ENCODE assay signal across 27 cellular contexts in the genomic region with DNA sequence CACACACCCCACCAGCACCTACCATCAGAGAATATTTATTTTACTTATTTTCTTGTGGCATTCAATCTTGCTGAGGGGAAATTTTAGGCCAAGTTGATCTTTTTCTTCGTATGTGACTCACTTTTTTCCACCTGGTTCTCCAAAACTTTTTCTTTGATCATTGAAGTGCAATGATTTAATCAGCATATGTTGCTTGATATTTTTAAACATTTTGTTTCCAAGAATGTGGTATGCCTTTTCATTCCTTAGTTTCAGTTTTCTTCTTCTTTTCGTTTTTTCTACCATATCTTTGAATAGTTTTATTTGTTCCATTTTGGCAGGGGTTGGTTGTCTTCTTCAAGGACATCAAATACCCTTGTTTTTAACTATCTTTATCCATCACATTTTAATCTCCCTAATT. TPM values are rescaled to one million over a fixed set of nuclear protein-coding genes. Genes with fewer than 3 reads are reported as not detected.
DNase-seq lines count a peak whose midpoint lies in the region; ATAC-seq and TF ChIP-seq lines count a peak whose summit lies in the region.
"Had no signal": no experiment of that assay in that cellular context is flagged by ENCODE, and none has a peak within 500 bp of the region (broad histone marks: within the 10 kb centered on the region; RNA-seq: fewer than 3 reads in every experiment).

No MANE protein-coding gene starts in this region.

- H3K36me3 ChIP-seq in SK-N-SH (replicated peaks in 1 of 2; ENCODE audit: control insufficient read depth in 1 of 2, insufficient read depth in 2 of 2, low read length in 1 of 2), result no peaks in the 10 kb centered on the region
- H3K36me3 ChIP-seq: BE2C; BLaER1; BLaER1 treated with 17β-estradiol and CSF1 and Interleukin-3, amounts not matched to agents 10 nM and 100 nM had no signal

- no peak for TF ChIP-seq EP300 in SK-N-SH (IDR thresholded peaks at IDR 0.05; ENCODE audit: borderline replicate concordance in 1 of 2, low read depth in 1 of 2, low read length in 1 of 2)

- no peaks in the 10 kb centered on the region for H3K4me1 ChIP-seq in SK-N-SH (ENCODE audit: control insufficient read depth in 1 of 2, insufficient read depth in 2 of 2, low read depth in 1 of 2, low read length in 1 of 2)
- H3K4me1 ChIP-seq: A549; BE2C; BLaER1; BLaER1 treated with 17β-estradiol and CSF1 and Interleukin-3, amounts not matched to agents 10 nM and 100 nM; Caco-2 had no signal

- no peak for DNase-seq in SK-N-SH
- DNase-seq: 8988T; ACHN; AML-193; BE2C; C1 segment of cervical spinal cord; Caco-2; Calu3; CD4-positive, alpha-beta memory T cell; CD4-positive, alpha-beta T cell; CD4-positive, CD25-positive, alpha-beta regulatory T cell; CD8-positive, alpha-beta memory T cell; CD8-positive, alpha-beta T cell; COR-L47; DMS 273 treated with DMSO at 0.1 percent for 48 hours; DMS153; DMS53; DMS79; DMS79 treated with DMSO at 0.1 percent for 48 hours; DND-41; EL had no signal

- POLR2A ChIA-PET in SK-N-SH (lab: Yijun Ruan, JAX), result no interaction called here

- no peak overlapping the region for H3K27ac ChIP-seq in SK-N-SH (ENCODE audit: low read depth in 2 of 2, low read length in 1 of 2)
- H3K27ac ChIP-seq: 22Rv1; A549; BLaER1; BLaER1 treated with 17β-estradiol and CSF1 and Interleukin-3, amounts not matched to agents 10 nM and 100 nM; C4-2B had no signal

- no peak overlapping the region for H3K9ac ChIP-seq in SK-N-SH
- H3K9ac ChIP-seq: BLaER1; BLaER1 treated with 17β-estradiol and CSF1 and Interleukin-3, amounts not matched to agents 10 nM and 100 nM had no signal

- no peaks in the 10 kb centered on the region for H3K79me2 ChIP-seq in SK-N-SH (ENCODE audit: insufficient read depth)

- H3K4me2 ChIP-seq in SK-N-SH, result no peak overlapping the region
- H3K4me2 ChIP-seq: A549; BLaER1; BLaER1 treated with 17β-estradiol and CSF1 and Interleukin-3, amounts not matched to agents 10 nM and 100 nM had no signal

- no peaks in the 10 kb centered on the region for H3F3A ChIP-seq in SK-N-SH (replicated peaks; ENCODE audit: insufficient read depth)

- ATAC-seq in SK-N-SH treated with all-trans-retinoic acid at 6 μM for 48 hours, result no peak
- ATAC-seq: A549; CD8-positive, alpha-beta T cell had no signal

- H3K9me3 ChIP-seq in SK-N-SH, result no peaks in the 10 kb centered on the region
- H3K9me3 ChIP-seq: BE2C, Caco-2 had no signal

- no peaks in the 10 kb centered on the region for H3K9me2 ChIP-seq in SK-N-SH

- TF ChIP-seq RAD21 in SK-N-SH (IDR thresholded peaks at IDR 0.05; ENCODE audit: low read length), result no peak

- no peak for TF ChIP-seq CTCF in SK-N-SH (IDR thresholded peaks at IDR 0.05)

- H3K4me3 ChIP-seq in SK-N-SH (ENCODE audit: low read depth in 2 of 2, low read length in 1 of 2), result no peak overlapping the region
- H3K4me3 ChIP-seq: A549; BLaER1; BLaER1 treated with 17β-estradiol and CSF1 and Interleukin-3, amounts not matched to agents 10 nM and 100 nM had no signal

- H4K20me1 ChIP-seq in SK-N-SH (ENCODE audit: insufficient read depth), result no peaks in the 10 kb centered on the region
- H4K20me1 ChIP-seq: BLaER1; BLaER1 treated with 17β-estradiol and CSF1 and Interleukin-3, amounts not matched to agents 10 nM and 100 nM had no signal

- H2AFZ ChIP-seq in SK-N-SH (ENCODE audit: low read depth), result no peak overlapping the region

- CTCF ChIA-PET in SK-N-SH (lab: Yijun Ruan, JAX), result no interaction called here

- no peaks in the 10 kb centered on the region for H3K27me3 ChIP-seq in SK-N-SH (ENCODE audit: insufficient read depth)
- H3K27me3 ChIP-seq: BE2C; BLaER1; BLaER1 treated with 17β-estradiol and CSF1 and Interleukin-3, amounts not matched to agents 10 nM and 100 nM had no signal

- whole genome bisulfite sequencing in SK-N-SH (ENCODE audit: low lambda C conversion rate), result 14% methylated on average over 2 of the region's 2 CpGs

TF ChIP-seq in SK-N-SH treated with all-trans-retinoic acid at 6 μM for 48 hours, 23 proteins besides CTCF, POLR2A, EP300 and RAD21:
- peak; percentile 91 for TF ChIP-seq ZNF8 (CRISPR knock-in tag; IDR thresholded peaks at IDR 0.05)
- TF ChIP-seq ZFP30 (CRISPR knock-in tag; IDR thresholded peaks at IDR 0.05), result no peak

TF ChIP-seq in SK-N-SH, 30 proteins besides CTCF, POLR2A, EP300 and RAD21:
- TF ChIP-seq, protein P1, sequence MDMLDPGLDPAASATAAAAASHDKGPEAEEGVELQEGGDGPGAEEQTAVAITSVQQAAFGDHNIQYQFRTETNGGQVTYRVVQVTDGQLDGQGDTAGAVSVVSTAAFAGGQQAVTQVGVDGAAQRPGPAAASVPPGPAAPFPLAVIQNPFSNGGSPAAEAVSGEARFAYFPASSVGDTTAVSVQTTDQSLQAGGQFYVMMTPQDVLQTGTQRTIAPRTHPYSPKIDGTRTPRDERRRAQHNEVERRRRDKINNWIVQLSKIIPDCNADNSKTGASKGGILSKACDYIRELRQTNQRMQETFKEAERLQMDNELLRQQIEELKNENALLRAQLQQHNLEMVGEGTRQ (IDR thresholded peaks at IDR 0.05; ENCODE audit: borderline replicate concordance, low read depth, low read length), result no peak
- TF ChIP-seq SMC3 (IDR thresholded peaks at IDR 0.05; ENCODE audit: low read depth, low read length) (no peak), EZH2phosphoT487 (IDR thresholded peaks at IDR 0.05; ENCODE audit: borderline replicate concordance, low read depth) (no peak), GATA2 (CRISPR knock-in tag; IDR thresholded peaks at IDR 0.05) (no peak), FOSL2 (IDR thresholded peaks at IDR 0.05; ENCODE audit: borderline replicate concordance, low read depth) (no peak), GABPA (IDR thresholded peaks at IDR 0.05; ENCODE audit: low read depth) (no peak), TAF1 (IDR thresholded peaks at IDR 0.05; ENCODE audit: borderline replicate concordance, low read depth, low read length) (no peak), MXI1 (IDR thresholded peaks at IDR 0.05; ENCODE audit: low read depth, low read length) (no peak)
- TF ChIP-seq, protein P2, sequence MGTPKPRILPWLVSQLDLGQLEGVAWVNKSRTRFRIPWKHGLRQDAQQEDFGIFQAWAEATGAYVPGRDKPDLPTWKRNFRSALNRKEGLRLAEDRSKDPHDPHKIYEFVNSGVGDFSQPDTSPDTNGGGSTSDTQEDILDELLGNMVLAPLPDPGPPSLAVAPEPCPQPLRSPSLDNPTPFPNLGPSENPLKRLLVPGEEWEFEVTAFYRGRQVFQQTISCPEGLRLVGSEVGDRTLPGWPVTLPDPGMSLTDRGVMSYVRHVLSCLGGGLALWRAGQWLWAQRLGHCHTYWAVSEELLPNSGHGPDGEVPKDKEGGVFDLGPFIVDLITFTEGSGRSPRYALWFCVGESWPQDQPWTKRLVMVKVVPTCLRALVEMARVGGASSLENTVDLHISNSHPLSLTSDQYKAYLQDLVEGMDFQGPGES (IDR thresholded peaks at IDR 0.05; ENCODE audit: low read depth, low read length), result no peak
- TF ChIP-seq, protein P3, sequence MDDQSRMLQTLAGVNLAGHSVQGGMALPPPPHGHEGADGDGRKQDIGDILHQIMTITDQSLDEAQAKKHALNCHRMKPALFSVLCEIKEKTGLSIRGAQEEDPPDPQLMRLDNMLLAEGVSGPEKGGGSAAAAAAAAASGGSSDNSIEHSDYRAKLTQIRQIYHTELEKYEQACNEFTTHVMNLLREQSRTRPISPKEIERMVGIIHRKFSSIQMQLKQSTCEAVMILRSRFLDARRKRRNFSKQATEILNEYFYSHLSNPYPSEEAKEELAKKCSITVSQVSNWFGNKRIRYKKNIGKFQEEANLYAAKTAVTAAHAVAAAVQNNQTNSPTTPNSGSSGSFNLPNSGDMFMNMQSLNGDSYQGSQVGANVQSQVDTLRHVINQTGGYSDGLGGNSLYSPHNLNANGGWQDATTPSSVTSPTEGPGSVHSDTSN (IDR thresholded peaks at IDR 0.05), result no peak
- TF ChIP-seq, protein P4, sequence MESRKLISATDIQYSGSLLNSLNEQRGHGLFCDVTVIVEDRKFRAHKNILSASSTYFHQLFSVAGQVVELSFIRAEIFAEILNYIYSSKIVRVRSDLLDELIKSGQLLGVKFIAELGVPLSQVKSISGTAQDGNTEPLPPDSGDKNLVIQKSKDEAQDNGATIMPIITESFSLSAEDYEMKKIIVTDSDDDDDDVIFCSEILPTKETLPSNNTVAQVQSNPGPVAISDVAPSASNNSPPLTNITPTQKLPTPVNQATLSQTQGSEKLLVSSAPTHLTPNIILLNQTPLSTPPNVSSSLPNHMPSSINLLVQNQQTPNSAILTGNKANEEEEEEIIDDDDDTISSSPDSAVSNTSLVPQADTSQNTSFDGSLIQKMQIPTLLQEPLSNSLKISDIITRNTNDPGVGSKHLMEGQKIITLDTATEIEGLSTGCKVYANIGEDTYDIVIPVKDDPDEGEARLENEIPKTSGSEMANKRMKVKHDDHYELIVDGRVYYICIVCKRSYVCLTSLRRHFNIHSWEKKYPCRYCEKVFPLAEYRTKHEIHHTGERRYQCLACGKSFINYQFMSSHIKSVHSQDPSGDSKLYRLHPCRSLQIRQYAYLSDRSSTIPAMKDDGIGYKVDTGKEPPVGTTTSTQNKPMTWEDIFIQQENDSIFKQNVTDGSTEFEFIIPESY (IDR thresholded peaks at IDR 0.05; ENCODE audit: borderline replicate concordance, low read depth), result no peak

RNA-seq across cellular contexts. Expression of a gene that starts 28.6 kb away (rescaled TPM):
- 4.3 and 4.9 TPM in 2 replicates for polyA plus RNA-seq in SK-N-SH (2012; rRNA removed)
- 5.3 TPM in 2 replicates for polyA plus RNA-seq in SK-N-SH (2012; cell fraction: cytosol; rRNA removed)
- polyA plus RNA-seq in SK-N-SH (2012; cell fraction: nucleus; rRNA removed), result 2.3 and 2.6 TPM in 2 replicates
